ENCODE assay signal across 1 cellular context in the genomic region with DNA sequence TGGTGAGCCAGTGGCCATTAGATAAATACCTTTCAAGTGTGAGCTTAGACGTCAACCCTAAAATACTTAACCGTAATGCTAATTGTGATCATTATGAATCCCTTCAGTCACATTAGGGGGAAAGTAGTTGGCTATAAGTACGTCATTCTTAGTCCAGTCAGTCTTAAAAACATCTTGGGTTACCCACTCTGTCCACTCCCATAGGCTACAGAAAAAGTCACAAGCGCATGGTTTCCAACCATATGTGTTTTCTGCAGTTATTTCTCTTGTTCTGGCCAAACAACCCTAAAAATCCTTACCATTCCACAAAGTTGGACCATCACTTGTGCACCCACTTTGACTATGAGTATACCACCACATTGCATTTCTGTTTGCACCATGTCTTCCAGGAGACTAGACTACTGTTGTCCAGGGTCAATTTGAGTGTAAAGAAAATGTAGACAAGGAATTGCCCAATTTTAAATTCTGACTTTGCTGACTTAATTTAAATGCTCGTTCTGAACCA.
TF ChIP-seq lines count a peak whose summit lies in the region.

No MANE protein-coding gene starts in this region.

TF ChIP-seq in PFSK-1, 5 proteins besides CTCF, POLR2A, EP300 and RAD21:
- no peak for TF ChIP-seq TAF1 (IDR thresholded peaks at IDR 0.05; ENCODE audit: borderline replicate concordance, insufficient read depth, low read length)
- TF ChIP-seq FOXP2 (optimal IDR thresholded peaks at IDR 0.05; ENCODE audit: borderline replicate concordance, extremely low read depth, extremely low read length, insufficient read depth), result no peak
- peak; percentile 52; the same call in 1 of the 2 replicates for TF ChIP-seq POLR2AphosphoS5 (IDR thresholded peaks at IDR 0.05; ENCODE audit: low read depth, low read length)
